18 cellular contexts compared by ENCODE assay signal in the genomic region with DNA sequence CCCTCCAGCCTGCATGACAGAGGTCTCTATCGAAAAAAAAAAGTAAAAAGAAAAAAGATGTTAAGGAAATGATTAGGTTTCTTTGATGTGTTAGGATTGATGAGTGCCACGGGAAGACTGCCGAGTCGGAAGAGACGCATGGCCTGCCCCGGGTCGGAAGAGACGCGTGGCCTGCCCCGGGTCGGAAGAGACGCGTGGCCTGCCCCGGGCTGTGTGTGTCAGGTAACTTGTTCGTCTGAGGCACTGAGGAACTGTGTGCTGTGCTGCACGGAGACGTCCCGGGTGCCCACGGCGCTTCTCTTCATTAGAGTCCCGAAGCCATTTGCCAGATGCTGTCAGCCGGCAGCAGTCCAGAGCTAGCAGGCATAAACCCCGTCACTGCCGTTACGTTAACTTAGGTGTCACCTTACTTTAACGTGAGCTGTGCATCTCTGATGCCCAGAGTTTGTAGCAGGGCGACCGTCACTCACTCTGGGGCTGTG. TPM values are rescaled to one million over a fixed set of nuclear protein-coding genes. Genes with fewer than 3 reads are reported as not detected.
DNase-seq lines count a peak whose midpoint lies in the region; TF ChIP-seq lines count a peak whose summit lies in the region.
"Had no signal": no experiment of that assay in that cellular context is flagged by ENCODE, and none has a peak within 500 bp of the region (broad histone marks: within the 10 kb centered on the region; RNA-seq: fewer than 3 reads in every experiment).

No MANE protein-coding gene starts in this region.

- H2AK5ac ChIP-seq in H9 (ENCODE audit: insufficient read length, low read length), result no peak overlapping the region

- H2BK15ac ChIP-seq in H9 (ENCODE audit: low read depth, low read length), result no peak overlapping the region

- H2BK5ac ChIP-seq in H9 (ENCODE audit: insufficient read length, low read length), result no peak overlapping the region

- intact Hi-C loops in CD14-positive monocyte (cut with micrococcal nuclease), result no loop called here

- no peak overlapping the region for H3T11ph ChIP-seq in H9 (ENCODE audit: low read length)

- no peak overlapping the region for H3K4ac ChIP-seq in H9 (ENCODE audit: low read depth, low read length)

- no peak overlapping the region for H3K4me3 Mint-ChIP-seq in endodermal cell
- H3K4me3 Mint-ChIP-seq in H9, result no peak overlapping the region
- H3K4me3 Mint-ChIP-seq in CD14-positive monocyte, result no peak overlapping the region
- H3K4me3 Mint-ChIP-seq: CD4-positive, alpha-beta memory T cell had no signal

- WGBS in endodermal cell (ENCODE audit: insufficient coverage in 1 of 2, insufficient read length in 1 of 2), 2 experiments, result 91 to 92% methylated on average over 28 of the region's 28 CpGs
- WGBS in H9 (ENCODE audit: extremely low coverage, insufficient read length, low lambda C conversion rate), result no CpG with 5 or more reads among the region's 28 CpGs

- H3K79me1 ChIP-seq in H9 (ENCODE audit: insufficient read depth, low read depth, low read length, poor library complexity, severe bottlenecking), result no peaks in the 10 kb centered on the region

- no peak overlapping the region for H4K91ac ChIP-seq in H9 (ENCODE audit: insufficient read length, low read depth, low read length)

- no peak overlapping the region for H2BK20ac ChIP-seq in H9 (ENCODE audit: low read depth, low read length, poor library complexity, severe bottlenecking)

- H3K4me2 ChIP-seq in osteoblast (ENCODE audit: insufficient read depth, low read length) (no peak overlapping the region), H9 (ENCODE audit: insufficient read depth, insufficient read length, low read length) (no peak overlapping the region)
- H3K4me2 ChIP-seq: A549 had no signal

- H4K20me1 ChIP-seq in osteoblast (ENCODE audit: insufficient read depth, low read length) (no peaks in the 10 kb centered on the region), H9 (ENCODE audit: control insufficient read depth, insufficient read depth, insufficient read length) (no peaks in the 10 kb centered on the region)

- H3K36me3 Mint-ChIP-seq in endodermal cell (ENCODE audit: low read depth), result peaks cover 33% of the 10 kb centered on the region
- H3K36me3 Mint-ChIP-seq in H9 (ENCODE audit: insufficient read depth in 1 of 3, low read depth in 3 of 3), result peaks cover 0 to 2% (median 0%) of the 10 kb centered on the region in 3 experiments; a peak in 1 of 7 replicates
- peaks cover 4% of the 10 kb centered on the region in 2 donors for H3K36me3 Mint-ChIP-seq in CD14-positive monocyte

- TF ChIP-seq CTCF in endodermal cell (conservative IDR thresholded peaks at IDR 0.05) (no peak), osteoblast (IDR thresholded peaks at IDR 0.05; ENCODE audit: extremely low read depth, low read depth, low read length) (no peak), H9 (conservative IDR thresholded peaks at IDR 0.05) (no peak), CD14-positive monocyte (IDR thresholded peaks at IDR 0.05) (no peak)

- no peak overlapping the region for H3K27ac ChIP-seq in endodermal cell (ENCODE audit: low read depth, low read length)
- H3K27ac ChIP-seq in osteoblast (ENCODE audit: low read depth, low read length), result no peak overlapping the region
- H3K27ac ChIP-seq in H9 (ENCODE audit: insufficient read length, low read depth, low read length), result no peak overlapping the region
- H3K27ac ChIP-seq: 22Rv1, A549, C4-2B, GM23248 had no signal

- H3K36me3 ChIP-seq in endodermal cell (ENCODE audit: control insufficient read depth, insufficient read depth, low read length), result no peaks in the 10 kb centered on the region
- H3K36me3 ChIP-seq in osteoblast (ENCODE audit: insufficient read depth, low read length), result no peaks in the 10 kb centered on the region

- H3K4me3 ChIP-seq in endodermal cell (ENCODE audit: low read length), result no peak overlapping the region
- H3K4me3 ChIP-seq in osteoblast (ENCODE audit: insufficient read depth, low read length), result no peak overlapping the region
- H3K4me3 ChIP-seq: A549, GM23248 had no signal

- H2BK120ac ChIP-seq in H9 (ENCODE audit: low read depth, low read length, poor library complexity, severe bottlenecking), result no peak overlapping the region

- H3K9ac ChIP-seq in endodermal cell (ENCODE audit: extremely low read depth, low read length, poor library complexity, severe bottlenecking) (no peak overlapping the region), H9 (ENCODE audit: extremely low read depth, insufficient read length, low read length) (no peak overlapping the region)
- H3K9ac ChIP-seq: GM23248 had no signal

- H3K56ac ChIP-seq in H9 (ENCODE audit: insufficient read length, low read depth, low read length), result no peak overlapping the region

- H3K18ac ChIP-seq in H9 (ENCODE audit: insufficient read length, low read depth, low read length), result no peak overlapping the region

- no peak overlapping the region for H3K14ac ChIP-seq in H9 (ENCODE audit: insufficient read depth, low read length)

- no peak overlapping the region for H4K8ac ChIP-seq in H9 (replicated peaks; ENCODE audit: insufficient read length, low read depth, low read length)

- H3K9me3 Mint-ChIP-seq in endodermal cell, result no peaks in the 10 kb centered on the region
- no peaks in the 10 kb centered on the region for H3K9me3 Mint-ChIP-seq in H9
- H3K9me3 Mint-ChIP-seq in CD14-positive monocyte, result peaks cover 0 to 6% (median 0%) of the 10 kb centered on the region in 7 donors
- H3K9me3 Mint-ChIP-seq: CD4-positive, alpha-beta memory T cell had no signal

- H3K27me3 ChIP-seq in endodermal cell (ENCODE audit: control insufficient read depth, insufficient read depth, low read length, poor library complexity, severe bottlenecking) (no peaks in the 10 kb centered on the region), osteoblast (ENCODE audit: insufficient read depth, low read length) (no peaks in the 10 kb centered on the region), H9 (ENCODE audit: insufficient read depth, low read length) (no peaks in the 10 kb centered on the region)

- no peak overlapping the region for H3K23ac ChIP-seq in H9 (ENCODE audit: insufficient read length, low read depth, low read length)

- H3K4me1 Mint-ChIP-seq in endodermal cell, result peaks cover 11% of the 10 kb centered on the region
- H3K4me1 Mint-ChIP-seq in H9, result no peaks in the 10 kb centered on the region; a peak in 1 of 4 replicates
- no peaks in the 10 kb centered on the region for H3K4me1 Mint-ChIP-seq in CD14-positive monocyte

- H2AFZ ChIP-seq in osteoblast (ENCODE audit: low read length) (no peak overlapping the region), H9 (ENCODE audit: low read length) (no peak overlapping the region)
- H2AFZ ChIP-seq: GM23248 had no signal

- H3K27ac Mint-ChIP-seq in endodermal cell (no peak overlapping the region), H9 (no peak overlapping the region), CD14-positive monocyte (no peak overlapping the region)

- H3K79me2 ChIP-seq in osteoblast (ENCODE audit: insufficient read depth, low read length) (no peaks in the 10 kb centered on the region), H9 (ENCODE audit: insufficient read depth, low read length) (no peaks in the 10 kb centered on the region)

- H3K27me3 Mint-ChIP-seq in endodermal cell (ENCODE audit: insufficient read depth), result no peaks in the 10 kb centered on the region
- peaks cover 51% of the 10 kb centered on the region for H3K27me3 Mint-ChIP-seq in H9 (ENCODE audit: low read depth)
- peaks cover 0 to 2% (median 0%) of the 10 kb centered on the region in 3 donors for H3K27me3 Mint-ChIP-seq in CD14-positive monocyte (ENCODE audit: low read depth in 3 of 3)
- H3K27me3 Mint-ChIP-seq: CD4-positive, alpha-beta memory T cell had no signal

- no peak overlapping the region for H4K5ac ChIP-seq in H9 (ENCODE audit: insufficient read length, low read depth, low read length)

- DNase-seq in NCI-H2171 treated with DMSO at 0.1 percent for 48 hours (lab: John Stamatoyannopoulos, UW), result peak; percentile 24
- no peak for DNase-seq in NCI-H2171 (lab: John Stamatoyannopoulos, UW)
- peak; percentile 42 for DNase-seq in endodermal cell
- DNase-seq in osteoblast (ENCODE audit: insufficient read length, low spot score, missing footprints), result peak; percentile 41
- DNase-seq in H9, result no peak
- no peak for DNase-seq in COLO668 (lab: John Stamatoyannopoulos, UW; ENCODE audit: unreplicated experiment)
- no peak for DNase-seq in CD14-positive monocyte (ENCODE audit: low spot score)
- DNase-seq: AML-193; CD4-positive, alpha-beta memory T cell; COR-L47; DMS 273 treated with DMSO at 0.1 percent for 48 hours; DMS53; DND-41; GM23248; HCEC 1CT had no signal

- H3K9me3 ChIP-seq in endodermal cell (ENCODE audit: control insufficient read depth, low read length) (no peaks in the 10 kb centered on the region), osteoblast (ENCODE audit: low read depth, low read length) (no peaks in the 10 kb centered on the region), H9 (ENCODE audit: control insufficient read depth, low read depth, low read length) (no peaks in the 10 kb centered on the region)
- H3K9me3 ChIP-seq: A549 had no signal

- H2BK12ac ChIP-seq in H9 (ENCODE audit: insufficient read length, low read depth, low read length), result no peak overlapping the region

- no peaks in the 10 kb centered on the region for H3K23me2 ChIP-seq in H9 (ENCODE audit: insufficient read length, low read depth, low read length, poor library complexity, severe bottlenecking)

- H3K4me1 ChIP-seq in endodermal cell (ENCODE audit: control insufficient read depth, insufficient read depth, low read length) (no peaks in the 10 kb centered on the region), osteoblast (ENCODE audit: insufficient read depth, low read length) (no peaks in the 10 kb centered on the region), H9 (ENCODE audit: insufficient read depth, low read length) (no peaks in the 10 kb centered on the region)

RNA-seq across cellular contexts. Expression of a gene that starts 40.5 kb away (rescaled TPM):
- total RNA-seq in endodermal cell (100 to 1,000 TPM; 371 to 498 TPM), osteoblast (120 and 142 TPM in 2 replicates), H9 (2021) (420 and 433 TPM in 2 replicates)
- polyA plus RNA-seq in endodermal cell (2013, experiment 1 of 2), result 301 TPM
- 312 TPM for polyA plus RNA-seq in endodermal cell (2013, experiment 2 of 2)
- under 1 TPM; 0.08 to 0.13 TPM for polyA plus RNA-seq in CD14-positive monocyte

Comparison
In these comparisons a context has a peak if more than half of its experiments do, and no peak if none do; other contexts are left out.
1. DNase-seq: peak in NCI-H2171 treated with DMSO at 0.1 percent for 48 hours (single experiment), endodermal cell (single experiment) and osteoblast (single experiment); none in NCI-H2171 (single experiment), H9 (single experiment), COLO668 (single experiment) and CD14-positive monocyte (single experiment).